ENCODE assay signal across 9 cellular contexts in the genomic region with DNA sequence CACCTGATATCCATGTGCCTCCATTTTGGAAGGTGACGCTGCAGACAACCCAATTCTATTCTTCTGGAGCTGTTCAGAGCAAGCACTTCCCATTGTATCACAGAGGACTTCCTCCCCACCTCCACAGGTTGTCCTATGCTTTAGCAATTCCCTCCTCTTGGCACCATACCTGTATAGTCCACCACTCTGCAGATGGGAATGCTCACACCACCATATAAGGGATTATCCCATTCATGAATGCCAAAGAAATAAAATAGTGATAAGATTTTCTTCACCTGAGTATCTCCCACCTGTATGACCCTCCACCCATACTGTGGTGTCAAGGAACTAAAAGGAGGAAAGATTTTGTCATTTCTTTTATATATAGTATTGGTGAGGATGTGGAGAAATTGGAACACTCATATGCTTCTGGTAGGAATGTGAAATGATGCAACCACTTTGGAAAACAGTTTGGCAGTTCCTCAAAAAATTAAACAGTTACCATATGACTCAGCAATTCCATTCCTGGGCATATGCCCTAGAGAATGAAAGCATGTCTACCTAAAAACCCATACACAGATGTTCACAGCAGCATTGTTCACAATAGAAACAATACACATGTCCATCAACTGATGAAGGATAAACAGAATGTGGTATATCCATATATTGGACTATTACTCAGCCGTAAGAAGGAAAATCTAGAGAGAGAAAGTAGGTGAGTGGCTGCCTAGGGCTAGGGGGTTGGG.
DNase-seq lines count a peak whose midpoint lies in the region; ATAC-seq and TF ChIP-seq lines count a peak whose summit lies in the region.
"Had no signal": no experiment of that assay in that cellular context is flagged by ENCODE, and none has a peak within 500 bp of the region (broad histone marks: within the 10 kb centered on the region; RNA-seq: fewer than 3 reads in every experiment).

No MANE protein-coding gene starts in this region.

- BruUV-seq in PC-9 (replicated peaks; lab: Mats Ljungman, UMichigan), result no TSS peak

- CTCF ChIA-PET in SK-N-SH (lab: Yijun Ruan, JAX), result no interaction called here
- CTCF ChIA-PET in PC-9 (lab: Charles Lee), result no interaction called here

- no peaks in the 10 kb centered on the region for H3K9me2 ChIP-seq in SK-N-SH
- H3K9me2 ChIP-seq in PC-9 (ENCODE audit: insufficient read depth), result no peaks in the 10 kb centered on the region

- no peak for TF ChIP-seq CTCF in SK-N-SH (IDR thresholded peaks at IDR 0.05)
- TF ChIP-seq CTCF in PC-9 (conservative IDR thresholded peaks at IDR 0.05), result no peak

- no peaks in the 10 kb centered on the region for H3F3A ChIP-seq in SK-N-SH (replicated peaks; ENCODE audit: insufficient read depth)
- no peaks in the 10 kb centered on the region for H3F3A ChIP-seq in PC-9 (ENCODE audit: insufficient read depth, low read depth)

- H3K4me3 ChIP-seq in SK-N-SH (ENCODE audit: low read depth in 2 of 2, low read length in 1 of 2) (no peak overlapping the region), PC-9 (no peak overlapping the region)

- DNase-seq in left cardiac atrium (no peak), left ventricle myocardium superior (no peak), SK-N-SH (no peak), fibroblast of the conjunctiva (ENCODE audit: low read depth) (peak; percentile 81), islet precursor cell (no peak), midbrain (lab: John Stamatoyannopoulos, UW) (no peak), PC-9 (no peak)
- DNase-seq in activated CD4-positive, CD25-positive, alpha-beta regulatory T cell treated with anti-CD3 and anti-CD28 coated beads, Interleukin-2, amount 50 U/mL, for 72 hours, result no peak
- DNase-seq: NCI-H774 had no signal

- H3K36me3 ChIP-seq in SK-N-SH (replicated peaks in 1 of 2; ENCODE audit: control insufficient read depth in 1 of 2, insufficient read depth in 2 of 2, low read length in 1 of 2), result peaks cover 34 to 44% of the 10 kb centered on the region in 2 experiments
- H3K36me3 ChIP-seq in PC-9 (ENCODE audit: low read depth), result no peaks in the 10 kb centered on the region

- TF ChIP-seq RAD21 in SK-N-SH (IDR thresholded peaks at IDR 0.05; ENCODE audit: low read length), result no peak

- no peaks in the 10 kb centered on the region for H4K20me1 ChIP-seq in SK-N-SH (ENCODE audit: insufficient read depth)
- H4K20me1 ChIP-seq in PC-9 (ENCODE audit: insufficient read depth), result no peaks in the 10 kb centered on the region

- WGBS in SK-N-SH (ENCODE audit: low lambda C conversion rate), result 96% methylated on average over 2 of the region's 2 CpGs

- H2AFZ ChIP-seq in SK-N-SH (ENCODE audit: low read depth) (no peak overlapping the region), PC-9 (no peak overlapping the region)

- H3K27me3 ChIP-seq in SK-N-SH (ENCODE audit: insufficient read depth), result no peaks in the 10 kb centered on the region
- peaks cover 64% of the 10 kb centered on the region for H3K27me3 ChIP-seq in PC-9 (ENCODE audit: insufficient read depth, low read depth)

- H3K27ac ChIP-seq in SK-N-SH (ENCODE audit: low read depth in 2 of 2, low read length in 1 of 2), result peak overlapping the region in 1 of 2 experiments; percentile 30; a peak in 2 of 4 replicates
- no peak overlapping the region for H3K27ac ChIP-seq in PC-9

- no peak overlapping the region for H3K4me2 ChIP-seq in SK-N-SH
- H3K4me2 ChIP-seq in PC-9, result no peak overlapping the region

- peak in 1 of 2 experiments; percentile 39; a peak in 1 of 4 replicates for TF ChIP-seq EP300 in SK-N-SH (IDR thresholded peaks at IDR 0.05; ENCODE audit: borderline replicate concordance in 1 of 2, low read depth in 1 of 2, low read length in 1 of 2)

- POLR2A ChIA-PET in SK-N-SH (lab: Yijun Ruan, JAX) (no interaction called here), PC-9 (lab: Charles Lee; ENCODE audit: unreplicated experiment) (no interaction called here)

- no peak overlapping the region for H3K9ac ChIP-seq in SK-N-SH

- H3K9me3 ChIP-seq in SK-N-SH (no peaks in the 10 kb centered on the region), PC-9 (ENCODE audit: insufficient read depth, low read depth) (no peaks in the 10 kb centered on the region)

- H3K79me2 ChIP-seq in SK-N-SH (ENCODE audit: insufficient read depth) (no peaks in the 10 kb centered on the region), PC-9 (ENCODE audit: low read depth) (no peaks in the 10 kb centered on the region)

- no peaks in the 10 kb centered on the region for H3K4me1 ChIP-seq in SK-N-SH (ENCODE audit: control insufficient read depth in 1 of 2, insufficient read depth in 2 of 2, low read depth in 1 of 2, low read length in 1 of 2)
- no peaks in the 10 kb centered on the region for H3K4me1 ChIP-seq in PC-9 (replicated peaks; ENCODE audit: insufficient read depth)

- ATAC-seq in left cardiac atrium (peak; percentile 27 to 72), left ventricle myocardium superior (no peak)

- intact Hi-C loops in left cardiac atrium (cut with DNase I), result no loop called here
- intact Hi-C loops in left ventricle myocardium superior (cut with micrococcal nuclease), result no loop called here
- intact Hi-C loops in PC-9 (cut with micrococcal nuclease; ENCODE audit: unreplicated experiment), result no loop called here

TF ChIP-seq in SK-N-SH, 30 proteins besides CTCF, POLR2A, EP300 and RAD21:
- TF ChIP-seq, protein P1, sequence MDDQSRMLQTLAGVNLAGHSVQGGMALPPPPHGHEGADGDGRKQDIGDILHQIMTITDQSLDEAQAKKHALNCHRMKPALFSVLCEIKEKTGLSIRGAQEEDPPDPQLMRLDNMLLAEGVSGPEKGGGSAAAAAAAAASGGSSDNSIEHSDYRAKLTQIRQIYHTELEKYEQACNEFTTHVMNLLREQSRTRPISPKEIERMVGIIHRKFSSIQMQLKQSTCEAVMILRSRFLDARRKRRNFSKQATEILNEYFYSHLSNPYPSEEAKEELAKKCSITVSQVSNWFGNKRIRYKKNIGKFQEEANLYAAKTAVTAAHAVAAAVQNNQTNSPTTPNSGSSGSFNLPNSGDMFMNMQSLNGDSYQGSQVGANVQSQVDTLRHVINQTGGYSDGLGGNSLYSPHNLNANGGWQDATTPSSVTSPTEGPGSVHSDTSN (IDR thresholded peaks at IDR 0.05), result peak; percentile 19; the same call in 1 of the 2 replicates
- TF ChIP-seq, protein P2, sequence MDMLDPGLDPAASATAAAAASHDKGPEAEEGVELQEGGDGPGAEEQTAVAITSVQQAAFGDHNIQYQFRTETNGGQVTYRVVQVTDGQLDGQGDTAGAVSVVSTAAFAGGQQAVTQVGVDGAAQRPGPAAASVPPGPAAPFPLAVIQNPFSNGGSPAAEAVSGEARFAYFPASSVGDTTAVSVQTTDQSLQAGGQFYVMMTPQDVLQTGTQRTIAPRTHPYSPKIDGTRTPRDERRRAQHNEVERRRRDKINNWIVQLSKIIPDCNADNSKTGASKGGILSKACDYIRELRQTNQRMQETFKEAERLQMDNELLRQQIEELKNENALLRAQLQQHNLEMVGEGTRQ (IDR thresholded peaks at IDR 0.05; ENCODE audit: borderline replicate concordance, low read depth, low read length), result no peak
- TF ChIP-seq SMC3 (IDR thresholded peaks at IDR 0.05; ENCODE audit: low read depth, low read length) (no peak), JUND (IDR thresholded peaks at IDR 0.05) (peak; percentile 46), FOSL2 (IDR thresholded peaks at IDR 0.05; ENCODE audit: borderline replicate concordance, low read depth) (0 out of 2 replicates have a peak, but pooled peaks have one; percentile 53), TCF12 (IDR thresholded peaks at IDR 0.05) (peak; percentile 70), NFIC (IDR thresholded peaks at IDR 0.05; ENCODE audit: borderline replicate concordance) (peak; percentile 73; the same call in 1 of the 2 replicates)
- TF ChIP-seq, protein P3, sequence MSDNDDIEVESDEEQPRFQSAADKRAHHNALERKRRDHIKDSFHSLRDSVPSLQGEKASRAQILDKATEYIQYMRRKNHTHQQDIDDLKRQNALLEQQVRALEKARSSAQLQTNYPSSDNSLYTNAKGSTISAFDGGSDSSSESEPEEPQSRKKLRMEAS (IDR thresholded peaks at IDR 0.05; ENCODE audit: low read depth), result peak; percentile 30; the same call in 1 of the 2 replicates
